ENCODE assay signal across 8 cellular contexts in genomic region chr1:235075121-235075954, GRCh38. TPM values are rescaled to one million over a fixed set of nuclear protein-coding genes. Genes with fewer than 3 reads are reported as not detected.
DNase-seq lines count a peak whose midpoint lies in the region; ATAC-seq and TF ChIP-seq lines count a peak whose summit lies in the region.

No MANE protein-coding gene starts in this region.

- H3K36me3 Mint-ChIP-seq in CD8-positive, alpha-beta T cell: no peaks in the 10 kb centered on the region

- CTCF ChIA-PET in CD8-positive, alpha-beta T cell (lab: Charles Lee): interaction anchor here (1.8 kb wide), 1 partner anchor 575 kb away, joined by 6 read pairs; no protein-coding TSS in a partner anchor

- no peaks in the 10 kb centered on the region for H3K27me3 Mint-ChIP-seq in CD8-positive, alpha-beta T cell (ENCODE audit: low read depth)

- no peaks in the 10 kb centered on the region for H3K36me3 ChIP-seq in CD8-positive, alpha-beta T cell (ENCODE audit: insufficient read depth, low read length)
- H3K36me3 ChIP-seq in colonic mucosa: no peaks in the 10 kb centered on the region

- peak overlapping the region; percentile 57 for H3K27ac Mint-ChIP-seq in CD8-positive, alpha-beta T cell

- no peaks in the 10 kb centered on the region for H3K9me3 ChIP-seq in CD8-positive, alpha-beta T cell (ENCODE audit: low read length)
- H3K9me3 ChIP-seq in colonic mucosa: no peaks in the 10 kb centered on the region

- no peaks in the 10 kb centered on the region for H3K27me3 ChIP-seq in CD8-positive, alpha-beta T cell (ENCODE audit: insufficient read depth, low read length)
- no peaks in the 10 kb centered on the region for H3K27me3 ChIP-seq in colonic mucosa

- ATAC-seq in CD8-positive, alpha-beta T cell: peak; percentile 60
- ATAC-seq in GM19455 (IDR thresholded peaks at IDR 0.05; ENCODE audit: unreplicated experiment): peak; percentile 62
- ATAC-seq in HG03571 (IDR thresholded peaks at IDR 0.05; ENCODE audit: unreplicated experiment): peak; percentile 57

- peaks cover 15% of the 10 kb centered on the region for H3K4me1 Mint-ChIP-seq in CD8-positive, alpha-beta T cell (ENCODE audit: low read depth)

- no peak overlapping the region for H3K27ac ChIP-seq in CD8-positive, alpha-beta T cell (ENCODE audit: low read depth, low read length)
- H3K27ac ChIP-seq in colonic mucosa: peak overlapping the region; percentile 74

- H3K9ac ChIP-seq in colonic mucosa (ENCODE audit: low read depth in 2 of 2, low read length in 2 of 2): peak overlapping the region; percentile 41 to 95

- POLR2A ChIA-PET in CD8-positive, alpha-beta T cell (lab: Charles Lee): no interaction called here

- peak overlapping the region; percentile 63 for H3K4me3 Mint-ChIP-seq in CD8-positive, alpha-beta T cell

- H3K9me3 Mint-ChIP-seq in CD8-positive, alpha-beta T cell: no peaks in the 10 kb centered on the region

- no peak overlapping the region for H3K4me3 ChIP-seq in CD8-positive, alpha-beta T cell (ENCODE audit: low read depth, low read length)
- H3K4me3 ChIP-seq in colonic mucosa: no peak overlapping the region

- peak in 6 of 7 experiments; percentile 22 to 60 (median 39) for DNase-seq in CD8-positive, alpha-beta T cell
- DNase-seq in activated CD4-positive, CD25-positive, alpha-beta regulatory T cell treated with anti-CD3 and anti-CD28 coated beads, Interleukin-2, amount 50 U/mL, for 72 hours: peak; percentile 59
- DNase-seq in colonic mucosa (no peak), mucosa of gallbladder (ENCODE audit: low spot score) (peak; percentile 49), OCI-M1 (lab: John Stamatoyannopoulos, UW) (no peak)
- peak; percentile 63 for DNase-seq in stimulated activated CD8-positive, alpha-beta memory T cell treated with anti-CD3 and anti-CD28 coated beads, Interleukin-4, amount 100 ng/mL, for 24 hours (ENCODE audit: low read depth)

- intact Hi-C loops in CD8-positive, alpha-beta T cell (cut with DNase I, micrococcal nuclease): loop anchor here in 1 of 2 experiments (10.0 kb wide), 1 partner anchor 151 kb away; no protein-coding TSS in a partner anchor
- intact Hi-C loops in colonic mucosa (cut with DNase I): no loop called here

- no peaks in the 10 kb centered on the region for H3K4me1 ChIP-seq in CD8-positive, alpha-beta T cell (ENCODE audit: insufficient read depth, low read length)
- H3K4me1 ChIP-seq in colonic mucosa: peaks cover 26% of the 10 kb centered on the region

- TF ChIP-seq CTCF in CD8-positive, alpha-beta T cell (IDR thresholded peaks at IDR 0.05): no peak
- TF ChIP-seq CTCF in colonic mucosa (IDR thresholded peaks at IDR 0.05): no peak

RNA-seq across cellular contexts. Expression of gene TOMM20, which starts 53.3 kb away (rescaled TPM):
- total RNA-seq in CD8-positive, alpha-beta T cell: 100 to 1,000 TPM; 165 to 166 TPM
- total RNA-seq in colonic mucosa: 100 to 1,000 TPM in 1 of 2 donors, 10 to 100 TPM in 1; 76.2 to 127 TPM
- 70.3 TPM for total RNA-seq in mucosa of gallbladder

Comparison
In these comparisons a context has a peak if more than half of its experiments do, and no peak if none do; other contexts are left out.
1. DNase-seq: peak in CD8-positive, alpha-beta T cell (6 of 7), activated CD4-positive, CD25-positive, alpha-beta regulatory T cell treated with anti-CD3 and anti-CD28 coated beads, Interleukin-2, amount 50 U/mL, for 72 hours (single experiment), mucosa of gallbladder (single experiment) and stimulated activated CD8-positive, alpha-beta memory T cell treated with anti-CD3 and anti-CD28 coated beads, Interleukin-4, amount 100 ng/mL, for 24 hours (single experiment); none in colonic mucosa (single experiment) and OCI-M1 (single experiment).
2. Peak in every context shown above with its lines, with median percentiles within 50 percentile points of each other: ATAC-seq.